8 cellular contexts compared by ENCODE assay signal in the genomic region with DNA sequence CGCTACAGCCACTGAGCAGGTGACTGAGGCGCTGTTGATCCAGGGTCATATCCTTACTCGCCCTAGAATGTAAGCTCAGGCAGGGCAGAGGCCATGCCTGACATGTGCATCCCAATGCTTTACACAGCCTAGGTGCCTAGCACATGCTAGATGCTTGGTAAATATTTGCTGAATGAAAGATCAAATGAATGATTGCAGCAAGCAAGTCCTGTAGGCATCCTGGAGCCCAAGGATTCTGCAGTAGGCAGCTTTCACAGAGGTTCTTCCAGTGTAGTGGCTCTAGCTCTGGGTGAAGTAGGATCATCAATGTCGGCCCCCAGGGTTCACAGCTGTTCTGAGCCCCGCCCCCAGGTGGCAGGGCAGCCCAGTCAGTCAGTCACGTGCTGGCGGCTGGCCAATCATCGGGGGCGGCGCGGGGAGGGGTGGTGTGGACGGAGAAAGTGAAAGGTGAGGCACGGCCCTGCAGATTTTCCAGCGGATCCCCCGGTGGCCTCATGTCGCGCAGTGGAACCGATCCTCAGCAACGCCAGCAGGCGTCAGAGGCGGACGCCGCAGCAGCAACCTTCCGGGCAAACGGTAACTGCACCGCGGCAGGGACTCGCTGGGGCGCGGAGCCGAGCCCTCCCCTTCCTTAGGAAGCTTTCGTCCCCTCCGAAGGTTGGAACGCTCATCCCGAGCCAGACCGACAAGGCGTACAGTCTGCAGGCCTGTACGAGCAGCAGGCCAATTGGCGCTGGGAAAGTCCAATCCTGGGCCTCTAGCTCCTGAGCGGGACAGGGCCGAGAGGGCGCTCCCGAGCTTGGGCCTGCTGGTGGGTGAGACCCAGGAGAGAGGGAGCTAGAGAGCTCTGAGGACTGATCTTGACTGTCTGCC. TPM values are rescaled to one million over a fixed set of nuclear protein-coding genes. Genes with fewer than 3 reads are reported as not detected.
DNase-seq lines count a peak whose midpoint lies in the region; ATAC-seq and TF ChIP-seq lines count a peak whose summit lies in the region.

A gene (plus strand): TSS at position 465 of the 873 bp plus-strand sequence. CDS start 30 bp downstream, at position 495.

- H3K4me3 ChIP-seq in OCI-LY3 (ENCODE audit: low read length): peak within 1 kb of the TSS; percentile 96
- peak within 1 kb of the TSS; percentile 44 for H3K4me3 ChIP-seq in mucosa of descending colon

- H3K4me1 ChIP-seq in OCI-LY3 (ENCODE audit: low read length) (peaks cover 13% of the 10 kb centered on the region), mucosa of descending colon (ENCODE audit: low read depth) (peaks cover 21% of the 10 kb centered on the region)

- TF ChIP-seq CTCF in OCI-LY3 (IDR thresholded peaks at IDR 0.05; ENCODE audit: low read depth, low read length) (peak; percentile 62), mucosa of descending colon (IDR thresholded peaks at IDR 0.05) (peak; percentile 6)

- H3K9me3 ChIP-seq in OCI-LY3 (ENCODE audit: insufficient read depth, low read length): no peaks in the 10 kb centered on the region
- no peaks in the 10 kb centered on the region for H3K9me3 ChIP-seq in mucosa of descending colon

- peak within 1 kb of the TSS; percentile 89 for H3K4me2 ChIP-seq in OCI-LY3 (ENCODE audit: low read length)

- peak within 1 kb of the TSS; percentile 92 for H3K9ac ChIP-seq in OCI-LY3 (ENCODE audit: low read length)

- no peaks in the 10 kb centered on the region for H3K27me3 ChIP-seq in OCI-LY3 (ENCODE audit: low read depth, low read length)

- H3K79me2 ChIP-seq in OCI-LY3 (ENCODE audit: low read length): peaks cover 13% of the 10 kb centered on the region

- peaks cover 3% of the 10 kb centered on the region; the same call in 1 of the 2 replicates for H4K20me1 ChIP-seq in OCI-LY3 (ENCODE audit: insufficient read depth, low read length)

- intact Hi-C loops in mucosa of descending colon (cut with DNase I, micrococcal nuclease): no loop called here

- ATAC-seq in GM21515 (IDR thresholded peaks at IDR 0.05; ENCODE audit: unreplicated experiment) (peak; percentile 77), mucosa of descending colon (peak; percentile 93)

- peaks cover 19% of the 10 kb centered on the region for H3K36me3 ChIP-seq in OCI-LY3 (replicated peaks; ENCODE audit: low read depth, low read length)
- H3K36me3 ChIP-seq in mucosa of descending colon (ENCODE audit: low read depth): no peaks in the 10 kb centered on the region

- DNase-seq in DMS 273 treated with DMSO at 0.1 percent for 48 hours (lab: John Stamatoyannopoulos, UW) (peak; percentile 69), HuH-7 (ENCODE audit: low spot score) (peak; percentile 95), activated T-cell treated with anti-CD3 and anti-CD28 coated beads for 24 hours (ENCODE audit: low read depth) (peak; percentile 95), epidermal melanocyte (ENCODE audit: insufficient read length, low spot score) (peak; percentile 93), mucosa of descending colon (peak; percentile 94 to 99 (median 98))
- DNase-seq in stimulated activated CD8-positive, alpha-beta memory T cell treated with anti-CD3 and anti-CD28 coated beads, Interleukin-4, amount 100 ng/mL, for 1 hour (ENCODE audit: low read depth in 2 of 2, low spot score in 1 of 2): peak; percentile 92 to 95

- peak within 1 kb of the TSS; percentile 96 for H2AFZ ChIP-seq in OCI-LY3 (ENCODE audit: low read depth, low read length)

- peak within 1 kb of the TSS; percentile 49 for H3K27ac ChIP-seq in OCI-LY3 (ENCODE audit: low read length)

RNA-seq across cellular contexts. Expression of the gene that starts here (rescaled TPM):
- 10 to 100 TPM; 42.0 to 85.6 (median 63.3) TPM for total RNA-seq in mucosa of descending colon

Comparison
In these comparisons a context has a peak if more than half of its experiments do, and no peak if none do; other contexts are left out.
1. Peak in every context shown above with its lines: DNase-seq, ATAC-seq, H3K4me3 ChIP-seq and H3K27ac ChIP-seq.